In genomic region chr12:90229771-90230170, GRCh38 we compare ENCODE assay signal across 21 cellular contexts.
A peak's percentile ranks its signal among the peaks of the same experiment; 100 is the strongest.
DNase-seq lines count a peak whose midpoint lies in the region; ATAC-seq, FAIRE-seq and TF ChIP-seq lines count a peak whose summit lies in the region.
"Had no signal": no experiment of that assay in that cellular context is flagged by ENCODE, and none has a peak within 500 bp of the region (broad histone marks: within the 10 kb centered on the region; RNA-seq: fewer than 3 reads in every experiment).

No MANE protein-coding gene starts in this region.

- H4K91ac ChIP-seq in mesenchymal stem cell (ENCODE audit: low read length): no peak overlapping the region

- TF ChIP-seq CTCF in AG10803 (conservative IDR thresholded peaks at IDR 0.05; ENCODE audit: low read length): no peak
- TF ChIP-seq CTCF in endothelial cell of umbilical vein (IDR thresholded peaks at IDR 0.05; ENCODE audit: extremely low read depth in 1 of 2, insufficient read depth in 1 of 2, low read depth in 1 of 2, low read length in 2 of 2): no peak

- no peak overlapping the region for H2AK5ac ChIP-seq in mesenchymal stem cell (ENCODE audit: low read length, severe bottlenecking)

- H3K18ac ChIP-seq in mesenchymal stem cell (ENCODE audit: low read depth in 1 of 2, low read length in 2 of 2): peak overlapping the region in 1 of 2 experiments; percentile 73

- H2BK120ac ChIP-seq in mesenchymal stem cell (ENCODE audit: low read depth, low read length): no peak overlapping the region

- no peak overlapping the region for H3K4ac ChIP-seq in mesenchymal stem cell (ENCODE audit: low read depth in 1 of 2, low read length in 2 of 2)

- H3K27ac ChIP-seq in endothelial cell of umbilical vein (ENCODE audit: insufficient read depth, low read depth, low read length): peak overlapping the region; percentile 66
- H3K27ac ChIP-seq in mesenchymal stem cell (ENCODE audit: low read length, poor library complexity, severe bottlenecking): peak overlapping the region; percentile 25
- H3K27ac ChIP-seq: esophagus squamous epithelium had no signal

- peak; percentile 85 for FAIRE-seq in endothelial cell of umbilical vein (lab: Jason Lieb, UNC)

- H3K4me1 Mint-ChIP-seq in activated T-helper 17 cell treated with anti-CD3 and anti-CD28 coated beads, Interleukin-2, amount 50 U/mL, for 72 hours: no peaks in the 10 kb centered on the region

- peaks cover 3% of the 10 kb centered on the region for H3K9me3 Mint-ChIP-seq in activated T-helper 17 cell treated with anti-CD3 and anti-CD28 coated beads, Interleukin-2, amount 50 U/mL, for 72 hours
- H3K9me3 Mint-ChIP-seq: activated CD4-positive, alpha-beta memory T cell treated with anti-CD3 and anti-CD28 coated beads for 36 hours had no signal

- TF ChIP-seq POLR2A in endothelial cell of umbilical vein (IDR thresholded peaks at IDR 0.05; ENCODE audit: low read depth, low read length): no peak

- H3K27me3 ChIP-seq in endothelial cell of umbilical vein (ENCODE audit: control insufficient read depth in 2 of 2, insufficient read depth in 2 of 2, low read length in 2 of 2) (no peaks in the 10 kb centered on the region), mesenchymal stem cell (ENCODE audit: control insufficient read depth in 1 of 2, insufficient read depth in 1 of 2, low read length in 2 of 2) (no peaks in the 10 kb centered on the region)
- H3K27me3 ChIP-seq: esophagus squamous epithelium had no signal

- H3K27me3 Mint-ChIP-seq in activated T-helper 17 cell treated with anti-CD3 and anti-CD28 coated beads, Interleukin-2, amount 50 U/mL, for 72 hours: peaks cover 4% of the 10 kb centered on the region
- H3K27me3 Mint-ChIP-seq: dendritic cell treated with granulocyte-macrophage colony-stimulating factor and Interleukin-4, amounts not matched to agents 40 ng/mL and 50 ng/mL, for 4 days; type B pancreatic cell had no signal

- H3K4me1 ChIP-seq in endothelial cell of umbilical vein (ENCODE audit: control insufficient read depth, extremely low read depth, insufficient read depth, low read length): peaks cover 25% of the 10 kb centered on the region
- H3K4me1 ChIP-seq in mesenchymal stem cell (ENCODE audit: control insufficient read depth, insufficient read depth, low read depth, low read length): peaks cover 3% of the 10 kb centered on the region

- H3K79me2 ChIP-seq in endothelial cell of umbilical vein (ENCODE audit: control insufficient read depth, insufficient read depth, low read length): no peaks in the 10 kb centered on the region

- dilution Hi-C loops in endothelial cell of umbilical vein (cut with MboI; ENCODE audit: extremely low pct_ligation_motif_present, low sequenced_read_pairs): no loop called here

- CTCF ChIA-PET in endothelial cell of umbilical vein (lab: Charles Lee): interaction anchor here (0.8 to 2.0 kb wide), 2 partner anchors 14 kb away, joined by 3 to 6 read pairs; no protein-coding TSS in a partner anchor

- no peaks in the 10 kb centered on the region for H3K36me3 Mint-ChIP-seq in activated T-helper 17 cell treated with anti-CD3 and anti-CD28 coated beads, Interleukin-2, amount 50 U/mL, for 72 hours (ENCODE audit: low read depth)
- H3K36me3 Mint-ChIP-seq: activated CD4-positive, alpha-beta memory T cell treated with anti-CD3 and anti-CD28 coated beads for 36 hours; type B pancreatic cell had no signal

- DNase-seq in AG10803 (ENCODE audit: low read depth): peak; percentile 35
- DNase-seq in RPMI7951 (ENCODE audit: low read depth): peak; percentile 8
- DNase-seq in endothelial cell of umbilical vein (ENCODE audit: low read depth, low spot score): peak; percentile 92
- peak; percentile 3 for DNase-seq in mesenchymal stem cell
- no peak for DNase-seq in OCI-M1 (lab: John Stamatoyannopoulos, UW)
- no peak for DNase-seq in SIG-M5 (lab: John Stamatoyannopoulos, UW)
- DNase-seq: ACHN; activated CD4-positive, alpha-beta memory T cell treated with anti-CD3 and anti-CD28 coated beads for 36 hours; activated naive CD4-positive, alpha-beta T cell treated with anti-CD3 and anti-CD28 coated beads, Interleukin-2, amount 50 U/mL, for 16 hours; activated T-cell treated with anti-CD3 and anti-CD28 coated beads, Interleukin-2, amount 50 U/mL, for 1 hour; esophagus squamous epithelium; kidney glomerular epithelial cell; MM.1S; NCI-H1694 treated with DMSO at 0.1 percent for 48 hours; NCI-H2227 treated with DMSO at 0.1 percent for 48 hours; right cardiac atrium; stimulated activated naive CD4-positive, alpha-beta T cell had no signal

- H3K79me1 ChIP-seq in mesenchymal stem cell (replicated peaks; ENCODE audit: low read length, poor library complexity, severe bottlenecking): no peaks in the 10 kb centered on the region

- H3K4me2 ChIP-seq in endothelial cell of umbilical vein (ENCODE audit: insufficient read depth, low read length) (peak overlapping the region; percentile 94), mesenchymal stem cell (ENCODE audit: low read length, poor library complexity, severe bottlenecking) (no peak overlapping the region)

- H4K8ac ChIP-seq in mesenchymal stem cell (ENCODE audit: low read length): peak overlapping the region; percentile 43

- H3K23ac ChIP-seq in mesenchymal stem cell (ENCODE audit: low read length in 2 of 2): no peak overlapping the region

- no peak overlapping the region for H2BK12ac ChIP-seq in mesenchymal stem cell (ENCODE audit: low read length in 2 of 2)

- peak overlapping the region; percentile 55 for H2AFZ ChIP-seq in endothelial cell of umbilical vein (ENCODE audit: low read depth, low read length)
- no peak overlapping the region for H2AFZ ChIP-seq in mesenchymal stem cell (ENCODE audit: low read depth, low read length)

- H3K4me3 Mint-ChIP-seq in activated T-helper 17 cell treated with anti-CD3 and anti-CD28 coated beads, Interleukin-2, amount 50 U/mL, for 72 hours: no peak overlapping the region
- H3K4me3 Mint-ChIP-seq: activated CD4-positive, alpha-beta memory T cell treated with anti-CD3 and anti-CD28 coated beads for 36 hours; dendritic cell treated with granulocyte-macrophage colony-stimulating factor and Interleukin-4, amounts not matched to agents 40 ng/mL and 50 ng/mL, for 4 days; type B pancreatic cell had no signal

- H3K9ac ChIP-seq in endothelial cell of umbilical vein (replicated peaks; ENCODE audit: extremely low read depth, insufficient read depth, low read length) (peak overlapping the region; percentile 66), mesenchymal stem cell (ENCODE audit: low read length) (no peak overlapping the region)

- no peak overlapping the region for H3K4me3 ChIP-seq in AG10803 (ENCODE audit: low read length)
- H3K4me3 ChIP-seq in endothelial cell of umbilical vein (replicated peaks in 1 of 3; ENCODE audit: insufficient read depth in 1 of 3, low read depth in 1 of 3, low read length in 3 of 3): peak overlapping the region in 1 of 3 experiments; percentile 38
- H3K4me3 ChIP-seq in mesenchymal stem cell (ENCODE audit: insufficient read depth in 1 of 2, low read depth in 1 of 2, low read length in 2 of 2): no peak overlapping the region
- H3K4me3 ChIP-seq: esophagus squamous epithelium had no signal

- H3K14ac ChIP-seq in mesenchymal stem cell (ENCODE audit: low read length in 2 of 2): no peak overlapping the region

- H3K9me3 ChIP-seq in endothelial cell of umbilical vein (replicated peaks; ENCODE audit: control insufficient read depth, insufficient read depth, low read length) (no peaks in the 10 kb centered on the region), mesenchymal stem cell (ENCODE audit: control insufficient read depth, low read length) (no peaks in the 10 kb centered on the region)
- H3K9me3 ChIP-seq: esophagus squamous epithelium had no signal

- H2BK15ac ChIP-seq in mesenchymal stem cell (ENCODE audit: low read depth, poor library complexity, severe bottlenecking): no peak overlapping the region

- no peaks in the 10 kb centered on the region for H3K9me1 ChIP-seq in endothelial cell of umbilical vein (replicated peaks; ENCODE audit: control insufficient read depth, extremely low read depth, insufficient read depth, low read length)

- BruUV-seq in endothelial cell of umbilical vein (replicated peaks; lab: Mats Ljungman, UMichigan): no TSS peak

- no peak overlapping the region for H2BK5ac ChIP-seq in mesenchymal stem cell (ENCODE audit: low read depth, low read length, poor library complexity, severe bottlenecking)

- intact Hi-C loops in endothelial cell of umbilical vein (cut with micrococcal nuclease): loop anchor here (1.0 kb wide), 5 partner anchors 15 to 520 kb away; no protein-coding TSS in a partner anchor

- POLR2A ChIA-PET in endothelial cell of umbilical vein (lab: Charles Lee): no interaction called here

- H3K36me3 ChIP-seq in endothelial cell of umbilical vein (ENCODE audit: control insufficient read depth in 2 of 2, extremely low read depth in 1 of 2, insufficient read depth in 2 of 2, low read length in 2 of 2) (no peaks in the 10 kb centered on the region), mesenchymal stem cell (ENCODE audit: control insufficient read depth in 1 of 2, insufficient read depth in 2 of 2, low read depth in 1 of 2, low read length in 2 of 2) (no peaks in the 10 kb centered on the region)
- H3K36me3 ChIP-seq: esophagus squamous epithelium had no signal

- no peak for ATAC-seq in activated T-helper 17 cell treated with anti-CD3 and anti-CD28 coated beads, Interleukin-2, amount 50 U/mL, for 72 hours (replicated peaks)
- ATAC-seq in HG02763 (IDR thresholded peaks at IDR 0.05; ENCODE audit: unreplicated experiment): no peak

- WGBS in mesenchymal stem cell: 4% methylated on average over 3 of the region's 3 CpGs

- no peaks in the 10 kb centered on the region for H4K20me1 ChIP-seq in endothelial cell of umbilical vein (replicated peaks; ENCODE audit: control insufficient read depth, extremely low read depth, insufficient read depth, low read length)

- H3K27ac Mint-ChIP-seq in activated T-helper 17 cell treated with anti-CD3 and anti-CD28 coated beads, Interleukin-2, amount 50 U/mL, for 72 hours: no peak overlapping the region
- H3K27ac Mint-ChIP-seq: activated CD4-positive, alpha-beta memory T cell treated with anti-CD3 and anti-CD28 coated beads for 36 hours; dendritic cell treated with granulocyte-macrophage colony-stimulating factor and Interleukin-4, amounts not matched to agents 40 ng/mL and 50 ng/mL, for 4 days; type B pancreatic cell had no signal

TF ChIP-seq in endothelial cell of umbilical vein, 7 proteins besides CTCF, POLR2A, EP300 and RAD21:
- TF ChIP-seq JUN (IDR thresholded peaks at IDR 0.05; ENCODE audit: borderline replicate concordance, insufficient read depth, insufficient read length, low read depth) (no peak), MYC (IDR thresholded peaks at IDR 0.05; ENCODE audit: low read depth, low read length) (no peak), GATA2 (IDR thresholded peaks at IDR 0.05; ENCODE audit: insufficient read depth, insufficient read length, low read depth, low read length) (peak; percentile 51), FOS (IDR thresholded peaks at IDR 0.05; ENCODE audit: borderline replicate concordance, insufficient read depth, low read length) (peak; percentile 4), MAX (IDR thresholded peaks at IDR 0.05; ENCODE audit: insufficient read depth, insufficient read length) (no peak), POLR2AphosphoS5 (IDR thresholded peaks at IDR 0.05; ENCODE audit: insufficient read depth, low read depth, low read length) (peak; percentile 79)

Comparison
In these comparisons a context has a peak if more than half of its experiments do, and no peak if none do; other contexts are left out.
1. DNase-seq: peak in AG10803 (single experiment), RPMI7951 (single experiment), endothelial cell of umbilical vein (single experiment) and mesenchymal stem cell (single experiment); none in OCI-M1 (single experiment) and SIG-M5 (single experiment).